In the genomic region with DNA sequence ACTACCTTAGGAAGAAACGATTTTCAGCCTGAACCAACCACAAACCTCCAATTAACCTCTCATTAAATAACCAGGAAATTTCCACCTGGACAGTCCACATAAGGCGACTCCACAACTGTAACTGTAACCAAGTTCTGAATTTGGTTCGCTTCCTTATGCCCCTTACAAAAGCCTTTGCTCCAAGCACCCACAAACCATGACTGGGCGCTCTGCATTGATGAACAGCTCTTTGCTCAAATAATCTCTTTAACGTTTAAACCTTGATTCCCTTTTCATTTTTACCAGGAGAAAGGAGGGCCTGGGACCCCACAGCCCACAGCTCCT, we compare ENCODE assay signal across 8 cellular contexts. TPM values are rescaled to one million over a fixed set of nuclear protein-coding genes. Genes with fewer than 3 reads are reported as not detected.
A peak's percentile ranks its signal among the peaks of the same experiment; 100 is the strongest.
DNase-seq lines count a peak whose midpoint lies in the region; ATAC-seq and TF ChIP-seq lines count a peak whose summit lies in the region.

No MANE protein-coding gene starts in this region.

- peaks cover 0 to 10% of the 10 kb centered on the region in 2 donors for H3K36me3 ChIP-seq in gastroesophageal sphincter
- peaks cover 2 to 7% (median 3%) of the 10 kb centered on the region in 3 donors for H3K36me3 ChIP-seq in skeletal muscle tissue (ENCODE audit: control insufficient read depth in 3 of 3, insufficient read depth in 3 of 3, low read length in 3 of 3)

- DNase-seq in SW480 (ENCODE audit: low spot score) (peak; percentile 4), HPDE6-E6E7 (ENCODE audit: extremely low spot score) (no peak), NCI-H446 treated with DMSO at 0.1 percent for 48 hours (lab: John Stamatoyannopoulos, UW) (no peak), COLO829 (ENCODE audit: low spot score) (no peak)

- WGBS in gastroesophageal sphincter (ENCODE audit: low coverage in 1 of 2), 2 donors, result 0 to 7% methylated on average over 4 to 5 of the region's 5 CpGs

- H3K27ac ChIP-seq in gastroesophageal sphincter, result peak overlapping the region in 3 of 4 donors; percentile 88 to 92 (median 90)
- peak overlapping the region; percentile 79 for H3K27ac ChIP-seq in skeletal muscle tissue (ENCODE audit: low read depth, low read length)

- ATAC-seq in GM18508 (IDR thresholded peaks at IDR 0.05; ENCODE audit: insufficient read depth, unreplicated experiment) (peak; percentile 2), HG02759 (IDR thresholded peaks at IDR 0.05; ENCODE audit: unreplicated experiment) (peak; percentile 5), gastroesophageal sphincter (peak; percentile 0)

- TF ChIP-seq POLR2A in gastroesophageal sphincter (IDR thresholded peaks at IDR 0.05), result no peak

- no peak for TF ChIP-seq EP300 in gastroesophageal sphincter (IDR thresholded peaks at IDR 0.05)

- H3K9ac ChIP-seq in skeletal muscle tissue (ENCODE audit: low read depth in 1 of 3, low read length in 3 of 3), result peak overlapping the region; percentile 86 to 96 (median 90)

- H3K9me3 ChIP-seq in gastroesophageal sphincter, result no peaks in the 10 kb centered on the region
- H3K9me3 ChIP-seq in skeletal muscle tissue (ENCODE audit: control insufficient read depth in 3 of 3, low read length in 3 of 3), result no peaks in the 10 kb centered on the region

- H3K27me3 ChIP-seq in gastroesophageal sphincter (no peaks in the 10 kb centered on the region), skeletal muscle tissue (ENCODE audit: control insufficient read depth in 3 of 3, insufficient read depth in 3 of 3, low read length in 3 of 3) (no peaks in the 10 kb centered on the region)

- TF ChIP-seq CTCF in gastroesophageal sphincter (IDR thresholded peaks at IDR 0.05), result no peak

- H3K4me1 ChIP-seq in gastroesophageal sphincter (peaks cover 0 to 30% (median 10%) of the 10 kb centered on the region in 3 donors), skeletal muscle tissue (ENCODE audit: control insufficient read depth in 3 of 3, insufficient read depth in 3 of 3, low read length in 3 of 3) (peaks cover 6 to 14% (median 12%) of the 10 kb centered on the region in 3 donors)

- H3K4me3 ChIP-seq in gastroesophageal sphincter, result peak overlapping the region; percentile 87 to 98
- H3K4me3 ChIP-seq in skeletal muscle tissue (ENCODE audit: low read length in 3 of 3), result peak overlapping the region; percentile 86 to 94 (median 91)

RNA-seq across cellular contexts. Expression of gene ZNF124, which starts 38.2 kb away (rescaled TPM):
- total RNA-seq in gastroesophageal sphincter, result 10 to 100 TPM; 22.6 to 58.1 (median 46.8) TPM
- total RNA-seq in skeletal muscle tissue, result 147 TPM

RNA-seq across cellular contexts. Expression of gene VN1R5, which starts 45.8 kb away (rescaled TPM):
- total RNA-seq in gastroesophageal sphincter (not detected), skeletal muscle tissue (not detected)
